ENCODE assay signal across 8 cellular contexts in genomic region chr9:92634712-92635605, GRCh38. TPM values are rescaled to one million over a fixed set of nuclear protein-coding genes. Genes with fewer than 3 reads are reported as not detected.
DNase-seq lines count a peak whose midpoint lies in the region; ATAC-seq, FAIRE-seq and TF ChIP-seq lines count a peak whose summit lies in the region.

No MANE protein-coding gene starts in this region.

- WGBS in pancreas, 2 donors: 65 to 67% methylated on average over 35 of the region's 35 CpGs
- 70 to 76% methylated on average over 33 to 34 of the region's 35 CpGs for WGBS in upper lobe of left lung, 2 donors

- no peak for TF ChIP-seq EP300 in upper lobe of left lung (IDR thresholded peaks at IDR 0.05)

- H3K4me3 ChIP-seq in SK-N-MC (no peak overlapping the region), pancreas (no peak overlapping the region), upper lobe of left lung (no peak overlapping the region)

- intact Hi-C loops in activated naive CD4-positive, alpha-beta T cell treated with anti-CD3 and anti-CD28 coated beads for 36 hours (cut with micrococcal nuclease): loop anchor here (1.0 to 5.0 kb wide), 3 partner anchors 133 to 495 kb away; partner anchors contain the start of genes CENPP and NOL8
- intact Hi-C loops in pancreas (cut with DNase I): loop anchor here in 2 of 3 donors (5.0 kb wide), 1 partner anchor 498 kb away; no protein-coding TSS in a partner anchor

- H3K4me1 ChIP-seq in pancreas: no peaks in the 10 kb centered on the region
- peaks cover 0 to 6% (median 0%) of the 10 kb centered on the region in 4 donors for H3K4me1 ChIP-seq in upper lobe of left lung

- peak; percentile 72 to 97 (median 94) for ATAC-seq in pancreas
- peak; percentile 73 to 94 for ATAC-seq in upper lobe of left lung (ENCODE audit: low FRiP score in 2 of 2)
- ATAC-seq in GM19467 (IDR thresholded peaks at IDR 0.05; ENCODE audit: unreplicated experiment): no peak

- H3K9me3 ChIP-seq in SK-N-MC (ENCODE audit: low read depth, low read length) (no peaks in the 10 kb centered on the region), pancreas (no peaks in the 10 kb centered on the region), upper lobe of left lung (no peaks in the 10 kb centered on the region)

- no peaks in the 10 kb centered on the region for H3K9me3 Mint-ChIP-seq in activated naive CD4-positive, alpha-beta T cell treated with anti-CD3 and anti-CD28 coated beads for 36 hours

- FAIRE-seq in pancreas (lab: Jason Lieb, UNC): no peak

- H3K27ac ChIP-seq in SK-N-MC (no peak overlapping the region), pancreas (no peak overlapping the region), upper lobe of left lung (no peak overlapping the region)

- H3K4me3 Mint-ChIP-seq in activated naive CD4-positive, alpha-beta T cell treated with anti-CD3 and anti-CD28 coated beads for 36 hours: no peak overlapping the region

- POLR2A ChIA-PET in GM10248 (lab: Yijun Ruan, JAX): no interaction called here

- H3K36me3 ChIP-seq in SK-N-MC (ENCODE audit: insufficient read depth, low read length) (peaks cover 44% of the 10 kb centered on the region), pancreas (peaks cover 0 to 21% (median 9%) of the 10 kb centered on the region in 3 donors), upper lobe of left lung (peaks cover 11 to 86% (median 74%) of the 10 kb centered on the region in 4 donors)

- TF ChIP-seq POLR2A in upper lobe of left lung (IDR thresholded peaks at IDR 0.05): no peak

- H3K27me3 Mint-ChIP-seq in activated naive CD4-positive, alpha-beta T cell treated with anti-CD3 and anti-CD28 coated beads for 36 hours (ENCODE audit: low read depth): no peaks in the 10 kb centered on the region

- H3K27ac Mint-ChIP-seq in activated naive CD4-positive, alpha-beta T cell treated with anti-CD3 and anti-CD28 coated beads for 36 hours: no peak overlapping the region

- no peak overlapping the region for H3K9ac ChIP-seq in SK-N-MC (ENCODE audit: insufficient read length)

- H3K36me3 Mint-ChIP-seq in activated naive CD4-positive, alpha-beta T cell treated with anti-CD3 and anti-CD28 coated beads for 36 hours (ENCODE audit: low read depth): peaks cover 12% of the 10 kb centered on the region

- no peaks in the 10 kb centered on the region for H3K4me1 Mint-ChIP-seq in activated naive CD4-positive, alpha-beta T cell treated with anti-CD3 and anti-CD28 coated beads for 36 hours (ENCODE audit: low read depth)

- H3K27me3 ChIP-seq in pancreas (no peaks in the 10 kb centered on the region), upper lobe of left lung (no peaks in the 10 kb centered on the region)

- DNase-seq in GM10248 (ENCODE audit: extremely low spot score) (peak; percentile 83), HUDEP-2 (lab: John Stamatoyannopoulos, UW; ENCODE audit: unreplicated experiment in 76 of 76) (peak in 68 of 76 experiments; percentile 4 to 77 (median 50)), SK-N-MC (ENCODE audit: low read depth, low spot score) (peak; percentile 5), glomerular visceral epithelial cell (ENCODE audit: extremely low spot score) (peak; percentile 70), pancreas (peak; percentile 42 to 84 (median 72)), upper lobe of left lung (peak; percentile 54 to 69)
- peak; percentile 78 for DNase-seq in activated naive CD4-positive, alpha-beta T cell treated with anti-CD3 and anti-CD28 coated beads for 36 hours

- CTCF ChIA-PET in GM10248 (lab: Yijun Ruan, JAX): interaction anchor here (0.6 to 10.0 kb wide), 16 partner anchors 9 to 502 kb away, joined by 3 to 132 read pairs (median 4); partner anchors contain the start of gene CENPP
- CTCF ChIA-PET in activated naive CD4-positive, alpha-beta T cell treated with anti-CD3 and anti-CD28 coated beads for 36 hours (lab: Charles Lee): interaction anchor here (0.6 to 3.7 kb wide), 4 partner anchors 10 to 496 kb away, joined by 3 to 23 read pairs (median 4); no protein-coding TSS in a partner anchor

- TF ChIP-seq CTCF in GM10248 (IDR thresholded peaks at IDR 0.05; ENCODE audit: control extremely low read depth, extremely low read depth, low read depth, missing control alignments) (peak; percentile 88), pancreas (IDR thresholded peaks at IDR 0.05) (peak; percentile 63 to 80 (median 70)), upper lobe of left lung (IDR thresholded peaks at IDR 0.05) (peak; percentile 67 to 88 (median 76))

RNA-seq across cellular contexts. Expression of gene IPPK, which starts 35.0 kb away (rescaled TPM):
- total RNA-seq in activated naive CD4-positive, alpha-beta T cell treated with anti-CD3 and anti-CD28 coated beads for 36 hours: 1 to 10 TPM; 7.6 to 8.2 TPM
- 1 to 10 TPM; 1.9 to 3.9 (median 2.6) TPM for total RNA-seq in pancreas
- polyA plus RNA-seq in pancreas: 1 to 10 TPM; 3.7 to 6.5 TPM
- total RNA-seq in upper lobe of left lung: 10 to 100 TPM in 2 of 6 donors, 1 to 10 TPM in 4; 4.7 to 16.6 (median 6.5) TPM

Comparison
In these comparisons a context has a peak if more than half of its experiments do, and no peak if none do; other contexts are left out.
1. DNase-seq: peak in every context shown above with its lines; median percentile 83 in GM10248; 78 in activated naive CD4-positive, alpha-beta T cell treated with anti-CD3 and anti-CD28 coated beads for 36 hours; 72 in pancreas; 70 in glomerular visceral epithelial cell; 62 in upper lobe of left lung; 50 in HUDEP-2; 5 in SK-N-MC.